ENCODE assay signal across 9 cellular contexts in genomic region chr3:114451051-114451451, GRCh38.
DNase-seq lines count a peak whose midpoint lies in the region; ATAC-seq, FAIRE-seq and TF ChIP-seq lines count a peak whose summit lies in the region.
"Had no signal": no experiment of that assay in that cellular context is flagged by ENCODE, and none has a peak within 500 bp of the region (broad histone marks: within the 10 kb centered on the region; RNA-seq: fewer than 3 reads in every experiment).

No MANE protein-coding gene starts in this region.

- peaks cover 9% of the 10 kb centered on the region for H3K4me1 Mint-ChIP-seq in activated T-cell treated with anti-CD3 and anti-CD28 coated beads, Interleukin-2, amount 50 U/mL, for 72 hours (ENCODE audit: low read depth)

- TF ChIP-seq POLR2A in esophagus squamous epithelium (IDR thresholded peaks at IDR 0.05), result no peak

- no peak overlapping the region for H3K27ac ChIP-seq in Karpas-422 (ENCODE audit: low read length)
- peak overlapping the region in 3 of 4 donors; percentile 61 to 76 (median 61) for H3K27ac ChIP-seq in esophagus squamous epithelium
- peak overlapping the region; percentile 80 for H3K27ac ChIP-seq in psoas muscle

- WGBS in esophagus squamous epithelium, 2 donors, result 24 to 46% methylated on average over 2 of the region's 2 CpGs
- WGBS in psoas muscle, 3 donors, result 4 to 9% (median 9%) methylated on average over 2 of the region's 2 CpGs

- intact Hi-C loops in esophagus squamous epithelium (cut with DNase I), result no loop called here
- intact Hi-C loops in psoas muscle (cut with DNase I), result loop anchor here in 1 of 2 donors (5.0 kb wide), 1 partner anchor 34 kb away; no protein-coding TSS in a partner anchor

- H3K9me3 ChIP-seq in Karpas-422 (ENCODE audit: low read length), result no peaks in the 10 kb centered on the region
- H3K9me3 ChIP-seq in esophagus squamous epithelium, result no peaks in the 10 kb centered on the region
- H3K9me3 ChIP-seq in psoas muscle, result no peaks in the 10 kb centered on the region

- ATAC-seq in psoas muscle (peak in 1 of 4 donors; percentile 25), HG02852 (IDR thresholded peaks at IDR 0.05; ENCODE audit: unreplicated experiment) (no peak), GM19023 (IDR thresholded peaks at IDR 0.05; ENCODE audit: unreplicated experiment) (no peak)
- no peak for ATAC-seq in activated T-cell treated with anti-CD3 and anti-CD28 coated beads, Interleukin-2, amount 50 U/mL, for 72 hours (replicated peaks in 1 of 2)

- no peaks in the 10 kb centered on the region for H3K9me3 Mint-ChIP-seq in activated T-cell treated with anti-CD3 and anti-CD28 coated beads, Interleukin-2, amount 50 U/mL, for 72 hours
- H3K9me3 Mint-ChIP-seq: T-helper 1 cell treated with Interleukin-12 subunit alpha and Interleukin-12 subunit beta and Interleukin-4 antibody, amounts not matched to agents 30 μg/mL and 1 μg/mL, for 36 hours had no signal

- no peak for TF ChIP-seq CTCF in esophagus squamous epithelium (IDR thresholded peaks at IDR 0.05)
- TF ChIP-seq CTCF in psoas muscle (IDR thresholded peaks at IDR 0.05), result no peak

- FAIRE-seq in GM18507 (lab: Jason Lieb, UNC), result peak; percentile 82

- no peaks in the 10 kb centered on the region for H3K79me2 ChIP-seq in Karpas-422 (ENCODE audit: low read length)

- DNase-seq in GM18507 (ENCODE audit: extremely low spot score, insufficient read length, low read depth), result no peak
- no peak for DNase-seq in Karpas-422
- DNase-seq in esophagus squamous epithelium (lab: John Stamatoyannopoulos, UW), result no peak
- no peak for DNase-seq in psoas muscle
- no peak for DNase-seq in iPS-NIHi7 (ENCODE audit: extremely low spot score)
- DNase-seq in activated T-cell treated with anti-CD3 and anti-CD28 coated beads, Interleukin-2, amount 50 U/mL, for 72 hours, result no peak

- H3K4me1 ChIP-seq in Karpas-422 (ENCODE audit: low read length), result peaks cover 40% of the 10 kb centered on the region
- H3K4me1 ChIP-seq in esophagus squamous epithelium, result peaks cover 0 to 49% (median 0%) of the 10 kb centered on the region in 3 donors
- peaks cover 76% of the 10 kb centered on the region for H3K4me1 ChIP-seq in psoas muscle

- H3K27me3 Mint-ChIP-seq in activated T-cell treated with anti-CD3 and anti-CD28 coated beads, Interleukin-2, amount 50 U/mL, for 72 hours (ENCODE audit: low read depth), result no peaks in the 10 kb centered on the region

- H3K9me2 ChIP-seq in Karpas-422 (replicated peaks; ENCODE audit: insufficient read depth, low read length), result no peaks in the 10 kb centered on the region

- no peak overlapping the region for H3K4me3 Mint-ChIP-seq in activated T-cell treated with anti-CD3 and anti-CD28 coated beads, Interleukin-2, amount 50 U/mL, for 72 hours
- H3K4me3 Mint-ChIP-seq: T-helper 1 cell treated with Interleukin-12 subunit alpha and Interleukin-12 subunit beta and Interleukin-4 antibody, amounts not matched to agents 30 μg/mL and 1 μg/mL, for 36 hours had no signal

- no peaks in the 10 kb centered on the region for H3K36me3 Mint-ChIP-seq in activated T-cell treated with anti-CD3 and anti-CD28 coated beads, Interleukin-2, amount 50 U/mL, for 72 hours (ENCODE audit: insufficient read depth in 2 of 2)

- H3K36me3 ChIP-seq in Karpas-422 (ENCODE audit: insufficient read depth, low read length), result no peaks in the 10 kb centered on the region
- H3K36me3 ChIP-seq in esophagus squamous epithelium, result no peaks in the 10 kb centered on the region
- no peaks in the 10 kb centered on the region for H3K36me3 ChIP-seq in psoas muscle (ENCODE audit: insufficient read depth in 1 of 2, low read depth in 1 of 2)

- no peak overlapping the region for H2AFZ ChIP-seq in Karpas-422 (ENCODE audit: low read length)

- no peaks in the 10 kb centered on the region for H3K27me3 ChIP-seq in Karpas-422 (ENCODE audit: low read length)
- H3K27me3 ChIP-seq in esophagus squamous epithelium, result no peaks in the 10 kb centered on the region
- no peaks in the 10 kb centered on the region for H3K27me3 ChIP-seq in psoas muscle (ENCODE audit: insufficient read depth in 3 of 3, low read length in 2 of 3)

- no peaks in the 10 kb centered on the region for H4K20me1 ChIP-seq in Karpas-422 (ENCODE audit: insufficient read depth, low read depth, low read length)

- H3K4me2 ChIP-seq in Karpas-422 (ENCODE audit: low read depth, low read length, poor library complexity, severe bottlenecking), result peak overlapping the region; percentile 21

- H3K9ac ChIP-seq in Karpas-422 (ENCODE audit: low read length), result no peak overlapping the region

- no peak overlapping the region for H3K27ac Mint-ChIP-seq in activated T-cell treated with anti-CD3 and anti-CD28 coated beads, Interleukin-2, amount 50 U/mL, for 72 hours
- H3K27ac Mint-ChIP-seq: T-helper 1 cell treated with Interleukin-12 subunit alpha and Interleukin-12 subunit beta and Interleukin-4 antibody, amounts not matched to agents 30 μg/mL and 1 μg/mL, for 36 hours had no signal

- H3K4me3 ChIP-seq in Karpas-422 (ENCODE audit: low read length) (no peak overlapping the region), esophagus squamous epithelium (peak overlapping the region in 1 of 4 donors; percentile 25), psoas muscle (peak overlapping the region; percentile 48)
